9 cellular contexts compared by ENCODE assay signal in genomic region chr1:227729144-227729880, GRCh38. TPM values are rescaled to one million over a fixed set of nuclear protein-coding genes. Genes with fewer than 3 reads are reported as not detected.
DNase-seq lines count a peak whose midpoint lies in the region; ATAC-seq, FAIRE-seq and TF ChIP-seq lines count a peak whose summit lies in the region.
"Had no signal": no experiment of that assay in that cellular context is flagged by ENCODE, and none has a peak within 500 bp of the region (broad histone marks: within the 10 kb centered on the region; RNA-seq: fewer than 3 reads in every experiment).

No MANE protein-coding gene starts in this region.

- H3K27ac Mint-ChIP-seq in brain = peak overlapping the region; percentile 88 to 96 (median 90)

- no peak overlapping the region for H4K5ac ChIP-seq in mesendoderm (ENCODE audit: low read length)

- WGBS in A549 (ENCODE audit: missing lambda C conversion rate) = 89% methylated on average over 3 of the region's 5 CpGs
- no CpG with 5 or more reads among the region's 5 CpGs for WGBS in mesendoderm (ENCODE audit: extremely low coverage, insufficient coverage, low lambda C conversion rate)

- H2BK5ac ChIP-seq in mesendoderm (ENCODE audit: low read length) = no peak overlapping the region

- TF ChIP-seq RAD21 in A549 (conservative IDR thresholded peaks at IDR 0.05 in 1 of 2, IDR thresholded peaks at IDR 0.05 in 1 of 2) = no peak

- no peak overlapping the region for H2BK120ac ChIP-seq in mesendoderm (ENCODE audit: low read depth, low read length)

- peaks cover 0 to 8% (median 3%) of the 10 kb centered on the region in 5 experiments for H3K9me3 Mint-ChIP-seq in brain

- TF ChIP-seq CTCF in A549 (IDR thresholded peaks at IDR 0.05) (no peak), brain (conservative IDR thresholded peaks at IDR 0.05) (no peak)

- peaks cover 7% of the 10 kb centered on the region for H3K79me2 ChIP-seq in mesendoderm (ENCODE audit: control insufficient read depth, insufficient read depth, low read length)

- peak; percentile 23 for TF ChIP-seq POLR2A in A549 (IDR thresholded peaks at IDR 0.05; ENCODE audit: low read length)

- no peak for TF ChIP-seq EP300 in A549 (IDR thresholded peaks at IDR 0.05)

- no peaks in the 10 kb centered on the region; the same call in 1 of the 3 replicates for H3K9me3 ChIP-seq in A549

- peak overlapping the region; percentile 82 to 88; a peak in 4 of 6 replicates for H3K27ac ChIP-seq in A549
- no peak overlapping the region for H3K27ac ChIP-seq in mesendoderm (ENCODE audit: low read depth, low read length)

- no peak overlapping the region for H3K4ac ChIP-seq in mesendoderm (ENCODE audit: low read depth, low read length)

- no peak overlapping the region for H3K18ac ChIP-seq in mesendoderm (ENCODE audit: low read length)

- H3K27me3 Mint-ChIP-seq in brain = peaks cover 8% of the 10 kb centered on the region

- no peak overlapping the region for H4K8ac ChIP-seq in mesendoderm (ENCODE audit: low read depth, low read length)

- H2BK15ac ChIP-seq in mesendoderm (replicated peaks; ENCODE audit: low read depth) = no peak overlapping the region

- no peak for FAIRE-seq in A549 (lab: Jason Lieb, UNC)
- FAIRE-seq: endothelial cell of umbilical vein had no signal

- no peaks in the 10 kb centered on the region for H3K36me3 Mint-ChIP-seq in brain

- ATAC-seq in A549 (peak; percentile 7 to 10; a peak in 4 of 6 replicates), HG03095 (IDR thresholded peaks at IDR 0.05; ENCODE audit: unreplicated experiment) (no peak), GM21515 (IDR thresholded peaks at IDR 0.05; ENCODE audit: unreplicated experiment) (no peak), GM19035 (IDR thresholded peaks at IDR 0.05; ENCODE audit: unreplicated experiment) (no peak)

- peak overlapping the region; percentile 63 for H3K4me3 ChIP-seq in A549
- H3K4me3 ChIP-seq in mesendoderm (ENCODE audit: low read length) = no peak overlapping the region

- H3K27me3 ChIP-seq in mesendoderm (ENCODE audit: insufficient read depth, low read length, poor library complexity) = no peaks in the 10 kb centered on the region

- H3K4me1 ChIP-seq in A549 = peaks cover 12% of the 10 kb centered on the region; the same call in 2 of the 3 replicates
- H3K4me1 ChIP-seq in mesendoderm (ENCODE audit: control insufficient read depth, low read depth, low read length) = peaks cover 3% of the 10 kb centered on the region

- H3K4me3 Mint-ChIP-seq in brain = peak overlapping the region; percentile 87 to 94 (median 90)

- peak overlapping the region; percentile 80 for H3K9ac ChIP-seq in mesendoderm (ENCODE audit: low read length)

- no peak overlapping the region for H2AK5ac ChIP-seq in mesendoderm (ENCODE audit: low read length)

- H3K4me1 Mint-ChIP-seq in brain = peaks cover 60% of the 10 kb centered on the region

- H3K56ac ChIP-seq in mesendoderm (ENCODE audit: low read length) = peak overlapping the region; percentile 87

- no peak overlapping the region for H3K23ac ChIP-seq in mesendoderm (ENCODE audit: low read length)

- H3K79me1 ChIP-seq in mesendoderm (ENCODE audit: low read length) = peaks cover 8% of the 10 kb centered on the region

- CTCF ChIA-PET in A549 (lab: Yijun Ruan, JAX) = interaction anchor here (0.8 to 2.7 kb wide), 4 partner anchors 33 to 363 kb away, joined by 3 to 11 read pairs (median 3); no protein-coding TSS in a partner anchor

- DNase-seq in A549 (ENCODE audit: low read depth in 1 of 2, low spot score in 1 of 2) (no peak), HT-29 (ENCODE audit: low spot score) (peak; percentile 12), mesendoderm (peak; percentile 44), MV-4-11 (lab: John Stamatoyannopoulos, UW) (no peak)

- H3K36me3 ChIP-seq in mesendoderm (ENCODE audit: control insufficient read depth, insufficient read depth, low read length) = peaks cover 5% of the 10 kb centered on the region

- POLR2A ChIA-PET in A549 (lab: Yijun Ruan, JAX) = no interaction called here

- H3K4me2 ChIP-seq in A549 = peak overlapping the region; percentile 100
- peak overlapping the region; percentile 54 for H3K4me2 ChIP-seq in mesendoderm (ENCODE audit: low read length)

TF ChIP-seq in A549, 52 proteins besides CTCF, POLR2A, EP300 and RAD21:
- TF ChIP-seq MAFK (IDR thresholded peaks at IDR 0.05; ENCODE audit: partially characterized antibody) (no peak), ZC3H11A (IDR thresholded peaks at IDR 0.05) (no peak), POLR2AphosphoS2 (conservative IDR thresholded peaks at IDR 0.05; ENCODE audit: low read length) (no peak), ELK1 (IDR thresholded peaks at IDR 0.05; ENCODE audit: low read depth, low read length) (no peak), REST (IDR thresholded peaks at IDR 0.05) (no peak), TP53 (CRISPR knock-in tag; IDR thresholded peaks at IDR 0.05) (no peak), RFX5 (IDR thresholded peaks at IDR 0.05) (no peak), FOXS1 (CRISPR knock-in tag; IDR thresholded peaks at IDR 0.05) (no peak), HOXA7 (CRISPR knock-in tag; IDR thresholded peaks at IDR 0.05) (no peak), ESRRA (IDR thresholded peaks at IDR 0.05; ENCODE audit: borderline replicate concordance, low read length) (no peak), ZFP36 (IDR thresholded peaks at IDR 0.05; ENCODE audit: borderline replicate concordance, partially characterized antibody) (no peak), CHD4 (IDR thresholded peaks at IDR 0.05; ENCODE audit: borderline replicate concordance) (no peak), CHD2 (IDR thresholded peaks at IDR 0.05; ENCODE audit: low read length, partially characterized antibody) (no peak), KDM5A (IDR thresholded peaks at IDR 0.05) (no peak), HES2 (IDR thresholded peaks at IDR 0.05) (no peak)
TF ChIP-seq in A549: peak in this region for 0.

RNA-seq across cellular contexts. Expression of gene JMJD4, which starts 5.8 kb away (rescaled TPM):
- polyA plus RNA-seq in A549 (2011; rRNA removed) = 21.2 and 23.7 TPM in 2 replicates
- 28.4 and 36.8 TPM in 2 replicates for polyA plus RNA-seq in A549 (2012; cell fraction: cytosol; rRNA removed)
- 51.5 and 60.7 TPM in 2 replicates for polyA plus RNA-seq in A549 (2012; cell fraction: nucleus; rRNA removed)
- polyA plus RNA-seq in A549 (2017; fragmentation: RNase III; extraction: RNeasy Plus Mini Kit Qiagen cat#74134 plus additional on column Dnase treatment) = 18.8 to 19.8 TPM (median 19.4 TPM) in 3 replicates
- polyA minus RNA-seq in A549 (2011; rRNA and poly(A)+ RNA removed) = 76.3 and 78.6 TPM in 2 replicates
- 46.1 and 49.6 TPM in 2 replicates for total RNA-seq in HT-29 (2014; rRNA removed; shearing (Covaris generic))
- polyA plus RNA-seq in brain (ENCODE audit: insufficient read depth, low read depth, low replicate concordance) = 15.6 TPM
- polyA plus RNA-seq in mesendoderm (2013, experiment 1 of 2) = 10.8 TPM
- polyA plus RNA-seq in mesendoderm (2013, experiment 2 of 2) = 10.8 TPM

RNA-seq across cellular contexts. Expression of gene SNAP47, which starts 5.9 kb away (rescaled TPM):
- polyA plus RNA-seq in A549 (2011; rRNA removed) (39.5 and 42.5 TPM in 2 replicates), A549 (2017; fragmentation: RNase III; extraction: RNeasy Plus Mini Kit Qiagen cat#74134 plus additional on column Dnase treatment) (26.7 to 29.6 TPM (median 29.6 TPM) in 3 replicates), brain (ENCODE audit: insufficient read depth, low read depth, low replicate concordance) (75.0 TPM)
- 38.1 and 38.2 TPM in 2 replicates for polyA plus RNA-seq in A549 (2012; cell fraction: cytosol; rRNA removed)
- 30.4 and 31.8 TPM in 2 replicates for polyA plus RNA-seq in A549 (2012; cell fraction: nucleus; rRNA removed)
- polyA minus RNA-seq in A549 (2011; rRNA and poly(A)+ RNA removed) = 35.4 and 37.5 TPM in 2 replicates
- total RNA-seq in HT-29 (2014; rRNA removed; shearing (Covaris generic)) = 56.8 and 57.1 TPM in 2 replicates
- 20.3 TPM for polyA plus RNA-seq in mesendoderm (2013, experiment 1 of 2)
- 20.4 TPM for polyA plus RNA-seq in mesendoderm (2013, experiment 2 of 2)

Comparison
In these comparisons a context has a peak if more than half of its experiments do, and no peak if none do; other contexts are left out.
1. ATAC-seq: peak in A549 (2 of 2); none in HG03095 (single experiment), GM21515 (single experiment) and GM19035 (single experiment).
2. DNase-seq: peak in HT-29 (single experiment) and mesendoderm (single experiment); none in A549 (0 of 2) and MV-4-11 (single experiment).